ENCODE assay signal across 24 cellular contexts in the genomic region with DNA sequence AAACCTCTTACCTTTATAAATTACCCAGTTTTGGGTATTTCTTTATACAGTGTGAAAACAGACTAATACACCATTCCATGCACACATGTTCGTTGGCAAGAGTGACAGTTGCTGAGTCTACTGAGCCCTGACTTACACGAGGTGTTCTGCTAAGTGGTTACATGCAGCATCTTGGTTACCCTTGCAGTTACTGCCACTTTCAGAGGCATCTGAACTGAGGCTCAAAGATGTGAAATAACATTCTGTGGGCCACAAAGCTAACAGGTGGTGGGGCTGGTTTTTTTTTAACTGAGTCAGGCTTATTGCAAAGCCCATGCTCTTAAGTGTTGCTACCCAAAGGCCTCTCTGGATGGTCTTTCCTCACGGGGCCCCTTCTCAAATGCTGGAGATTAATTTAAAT. TPM values are rescaled to one million over a fixed set of nuclear protein-coding genes. Genes with fewer than 3 reads are reported as not detected.
"Had no signal": no experiment of that assay in that cellular context is flagged by ENCODE, and none has a peak within 500 bp of the region (broad histone marks: within the 10 kb centered on the region; RNA-seq: fewer than 3 reads in every experiment).

No MANE protein-coding gene starts in this region.

- H3K36me3 ChIP-seq: colonic mucosa, right atrium auricular region, stomach, upper lobe of right lung had no signal

- H3K4me1 Mint-ChIP-seq: nephron progenitor cell had no signal

- H3K27ac Mint-ChIP-seq: activated naive CD4-positive, alpha-beta T cell treated with anti-CD3 and anti-CD28 coated beads, Interleukin-2, amount 50 U/mL, for 24 hours; nephron progenitor cell; progenitor cell of endocrine pancreas had no signal

- H3K4me1 ChIP-seq: body of pancreas, colonic mucosa, right atrium auricular region, stomach, testis, upper lobe of right lung had no signal

- H3K9me3 Mint-ChIP-seq: activated naive CD4-positive, alpha-beta T cell treated with anti-CD3 and anti-CD28 coated beads, Interleukin-2, amount 50 U/mL, for 24 hours had no signal

- H3K9me3 ChIP-seq: colonic mucosa, testis had no signal

- ATAC-seq: body of pancreas, esophagus mucosa, T-cell, upper lobe of right lung had no signal

- H3K36me3 Mint-ChIP-seq: activated naive CD4-positive, alpha-beta T cell treated with anti-CD3 and anti-CD28 coated beads, Interleukin-2, amount 50 U/mL, for 24 hours; T-cell had no signal

- H3K27ac ChIP-seq: body of pancreas, colonic mucosa, right atrium auricular region, skin epidermis, stomach, testis, upper lobe of right lung had no signal

- DNase-seq: activated CD4-positive, alpha-beta T cell treated with anti-CD3 and anti-CD28 coated beads, Interleukin-2, amount 50 U/mL, for 4 hours; activated CD4-positive, CD25-positive, alpha-beta regulatory T cell treated with anti-CD3 and anti-CD28 coated beads, Interleukin-2, amount 50 U/mL, for 72 hours; activated effector memory CD4-positive, alpha-beta T cell treated with anti-CD3 and anti-CD28 coated beads, Interleukin-2, amount 50 U/mL, for 16 hours; activated T-cell treated with anti-CD3 and anti-CD28 coated beads, Interleukin-2, amount 50 U/mL, for 48 hours; amygdala; body of pancreas; caudate nucleus; colonic mucosa; hippocampal formation; nephron progenitor cell; stimulated activated CD4-positive, alpha-beta T cell treated with anti-CD3 and anti-CD28 coated beads, Interleukin-15, amount 100 ng/mL, for 24 hours; stimulated activated CD4-positive, alpha-beta T cell treated with anti-CD3 and anti-CD28 coated beads, Interleukin-4, amount 100 ng/mL, for 1 hour; stomach; T-cell; T-helper 9 cell; testis; upper lobe of right lung had no signal

- H3K4me3 Mint-ChIP-seq: activated naive CD4-positive, alpha-beta T cell treated with anti-CD3 and anti-CD28 coated beads, Interleukin-2, amount 50 U/mL, for 24 hours; nephron progenitor cell; T-cell had no signal

- H3K27me3 ChIP-seq: body of pancreas, colonic mucosa, right atrium auricular region, stomach, testis, upper lobe of right lung had no signal

- H3K4me3 ChIP-seq: body of pancreas, colonic mucosa, right atrium auricular region, skin epidermis, stomach, testis, upper lobe of right lung had no signal

- H3K27me3 Mint-ChIP-seq: activated naive CD4-positive, alpha-beta T cell treated with anti-CD3 and anti-CD28 coated beads, Interleukin-2, amount 50 U/mL, for 24 hours had no signal

RNA-seq across cellular contexts. Expression of gene GTSF1L, which starts 54.4 kb away (rescaled TPM):
- total RNA-seq: body of pancreas, colonic mucosa, esophagus mucosa, lower leg skin, omental fat pad, progenitor cell of endocrine pancreas, right atrium auricular region, stomach, upper lobe of right lung had no signal
- polyA plus RNA-seq: stomach had no signal
